Comparison of ENCODE assay signal across 12 cellular contexts in the genomic region with DNA sequence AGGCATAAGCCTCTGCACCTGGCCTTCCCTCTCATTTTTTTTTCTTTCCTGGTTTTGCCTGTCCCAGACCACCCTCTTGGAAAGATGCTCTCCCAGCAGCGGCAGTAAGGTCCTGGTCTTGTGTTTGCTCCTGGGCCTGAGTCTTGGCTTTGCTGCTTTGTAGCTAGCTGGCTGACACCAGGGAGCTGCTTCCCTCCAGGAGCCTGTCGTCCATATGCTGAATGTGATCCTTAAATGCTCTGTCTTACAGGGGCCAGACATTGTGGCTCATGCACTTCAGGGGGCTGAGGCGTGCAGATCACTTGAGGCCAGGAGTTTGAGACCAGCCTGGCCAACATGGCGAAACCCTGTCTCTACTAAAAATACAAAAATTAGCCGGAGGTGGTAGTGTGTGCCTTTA. TPM values are rescaled to one million over a fixed set of nuclear protein-coding genes. Genes with fewer than 3 reads are reported as not detected.
DNase-seq lines count a peak whose midpoint lies in the region; ATAC-seq and TF ChIP-seq lines count a peak whose summit lies in the region.
"Had no signal": no experiment of that assay in that cellular context is flagged by ENCODE, and none has a peak within 500 bp of the region (broad histone marks: within the 10 kb centered on the region; RNA-seq: fewer than 3 reads in every experiment).

No MANE protein-coding gene starts in this region.

- peaks cover 33% of the 10 kb centered on the region for H3K4me1 ChIP-seq in GM23248 (ENCODE audit: insufficient read depth)
- H3K4me1 ChIP-seq in SK-N-SH (ENCODE audit: control insufficient read depth in 1 of 2, insufficient read depth in 2 of 2, low read depth in 1 of 2, low read length in 1 of 2) = peaks cover 20 to 32% of the 10 kb centered on the region in 2 experiments; a peak in 2 of 4 replicates
- peaks cover 0 to 76% (median 38%) of the 10 kb centered on the region in 3 donors for H3K4me1 ChIP-seq in gastroesophageal sphincter
- peaks cover 24 to 27% of the 10 kb centered on the region in 2 experiments for H3K4me1 ChIP-seq in trophoblast cell (ENCODE audit: control insufficient read depth in 1 of 2, insufficient read depth in 2 of 2, low read length in 2 of 2)

- no peaks in the 10 kb centered on the region for H3K9me3 ChIP-seq in GM23248 (ENCODE audit: low read depth)
- no peaks in the 10 kb centered on the region for H3K9me3 ChIP-seq in SK-N-SH
- H3K9me3 ChIP-seq in gastroesophageal sphincter = no peaks in the 10 kb centered on the region
- H3K9me3 ChIP-seq in trophoblast cell (ENCODE audit: insufficient read depth, low read depth, low read length) = no peaks in the 10 kb centered on the region
- H3K9me3 ChIP-seq: Peyer's patch had no signal

- H2AFZ ChIP-seq in GM23248 (no peak overlapping the region), SK-N-SH (ENCODE audit: low read depth) (no peak overlapping the region), trophoblast cell (ENCODE audit: insufficient read depth, low read length, poor library complexity) (no peak overlapping the region)

- ATAC-seq in gastroesophageal sphincter (no peak), HG02981 (IDR thresholded peaks at IDR 0.05; ENCODE audit: unreplicated experiment) (no peak), HG02870 (IDR thresholded peaks at IDR 0.05; ENCODE audit: unreplicated experiment) (no peak)

- no peak overlapping the region for H3K23ac ChIP-seq in trophoblast cell (ENCODE audit: low read length)

- H3F3A ChIP-seq in GM23248 (ENCODE audit: insufficient read depth) (peaks cover 17% of the 10 kb centered on the region; the same call in 1 of the 2 replicates), SK-N-SH (replicated peaks; ENCODE audit: insufficient read depth) (peaks cover 27% of the 10 kb centered on the region)

- peak overlapping the region; percentile 60 for H3K4ac ChIP-seq in trophoblast cell (ENCODE audit: low read depth, low read length)

- CTCF ChIA-PET in SK-N-SH (lab: Yijun Ruan, JAX) = interaction anchor here (1.3 to 2.9 kb wide), 3 partner anchors 9 to 152 kb away, joined by 4 to 17 read pairs (median 5); a partner anchor contains a TSS
- CTCF ChIA-PET in HEK293T (lab: Yijun Ruan, JAX) = interaction anchor here (0.9 kb wide), 1 partner anchor 18 kb away, joined by 3 read pairs; no protein-coding TSS in a partner anchor

- WGBS in GM23248 (ENCODE audit: low coverage in 1 of 2, low lambda C conversion rate in 2 of 2, missing lambda C conversion rate in 2 of 2), 2 experiments = 35 to 37% methylated on average over 5 of the region's 5 CpGs
- 90% methylated on average over 5 of the region's 5 CpGs for WGBS in SK-N-SH (ENCODE audit: low lambda C conversion rate)
- WGBS in gastroesophageal sphincter (ENCODE audit: low coverage in 1 of 2), 2 donors = 50 to 54% methylated on average over 1 to 4 of the region's 5 CpGs
- WGBS in trophoblast cell (ENCODE audit: extremely low coverage, insufficient coverage, insufficient read length) = no CpG with 5 or more reads among the region's 5 CpGs

- H4K91ac ChIP-seq in trophoblast cell (ENCODE audit: low read depth, low read length) = no peak overlapping the region

- no peak overlapping the region for H3K14ac ChIP-seq in trophoblast cell (ENCODE audit: low read length)

- no peaks in the 10 kb centered on the region for H3K9me2 ChIP-seq in GM23248 (ENCODE audit: insufficient read depth)
- no peaks in the 10 kb centered on the region for H3K9me2 ChIP-seq in SK-N-SH

- H2BK12ac ChIP-seq in trophoblast cell (ENCODE audit: low read length) = no peak overlapping the region

- H3K9ac ChIP-seq in GM23248 = no peak overlapping the region; the same call in 1 of the 2 replicates
- H3K9ac ChIP-seq in SK-N-SH = no peak overlapping the region
- no peak overlapping the region for H3K9ac ChIP-seq in trophoblast cell (ENCODE audit: low read length)

- H2BK120ac ChIP-seq in trophoblast cell (ENCODE audit: insufficient read depth, low read length, poor library complexity) = no peak overlapping the region

- peaks cover 4% of the 10 kb centered on the region; the same call in 1 of the 2 replicates for H4K20me1 ChIP-seq in GM23248 (ENCODE audit: insufficient read depth)
- H4K20me1 ChIP-seq in SK-N-SH (ENCODE audit: insufficient read depth) = peaks cover 86% of the 10 kb centered on the region

- no peak overlapping the region for H4K8ac ChIP-seq in trophoblast cell (ENCODE audit: low read depth, low read length)

- peaks cover 100% of the 10 kb centered on the region for H3K79me2 ChIP-seq in GM23248 (ENCODE audit: insufficient read depth)
- H3K79me2 ChIP-seq in SK-N-SH (ENCODE audit: insufficient read depth) = peaks cover 100% of the 10 kb centered on the region
- peaks cover 32% of the 10 kb centered on the region for H3K79me2 ChIP-seq in trophoblast cell (ENCODE audit: control insufficient read depth, insufficient read depth, low read length, poor library complexity)

- no peak overlapping the region for H3K4me2 ChIP-seq in GM23248 (ENCODE audit: unreplicated experiment)
- H3K4me2 ChIP-seq in SK-N-SH = peak overlapping the region; percentile 45; the same call in 1 of the 2 replicates
- no peak overlapping the region for H3K4me2 ChIP-seq in trophoblast cell (ENCODE audit: low read length)

- no peak for TF ChIP-seq CTCF in SK-N-SH (IDR thresholded peaks at IDR 0.05)
- TF ChIP-seq CTCF in gastroesophageal sphincter (IDR thresholded peaks at IDR 0.05) = no peak

- H3K27ac ChIP-seq in GM23248 (peak overlapping the region; percentile 17; the same call in 1 of the 2 replicates), SK-N-SH (ENCODE audit: low read depth in 2 of 2, low read length in 1 of 2) (peak overlapping the region in 1 of 2 experiments; percentile 29; a peak in 1 of 4 replicates), gastroesophageal sphincter (peak overlapping the region; percentile 66 to 87 (median 84)), trophoblast cell (ENCODE audit: low read depth, low read length) (no peak overlapping the region)

- H3K18ac ChIP-seq in trophoblast cell (ENCODE audit: low read length) = no peak overlapping the region

- no peak for DNase-seq in GM23248
- DNase-seq in SK-N-SH = no peak
- DNase-seq in trophoblast cell = no peak
- no peak for DNase-seq in HCEC 1CT
- no peak for DNase-seq in HEK293T (ENCODE audit: extremely low spot score)
- DNase-seq: activated CD4-positive, CD25-positive, alpha-beta regulatory T cell treated with anti-CD3 and anti-CD28 coated beads, Interleukin-2, amount 50 U/mL, for 72 hours; activated naive CD8-positive, alpha-beta T cell treated with anti-CD3 and anti-CD28 coated beads, Interleukin-2, amount 50 U/mL, for 24 hours; activated T-cell treated with anti-CD3 and anti-CD28 coated beads for 4 hours; Peyer's patch had no signal

- TF ChIP-seq RAD21 in SK-N-SH (IDR thresholded peaks at IDR 0.05; ENCODE audit: low read length) = no peak

- H4K12ac ChIP-seq in trophoblast cell (ENCODE audit: low read depth, low read length) = no peak overlapping the region

- H2AK5ac ChIP-seq in trophoblast cell (ENCODE audit: low read length) = no peak overlapping the region

- TF ChIP-seq POLR2A in gastroesophageal sphincter (IDR thresholded peaks at IDR 0.05) = no peak

- H3K27me3 ChIP-seq in GM23248 (replicated peaks; ENCODE audit: insufficient read depth) (no peaks in the 10 kb centered on the region), SK-N-SH (ENCODE audit: insufficient read depth) (no peaks in the 10 kb centered on the region), gastroesophageal sphincter (no peaks in the 10 kb centered on the region), trophoblast cell (ENCODE audit: insufficient read depth, low read length) (no peaks in the 10 kb centered on the region)
- H3K27me3 ChIP-seq: Peyer's patch had no signal

- H2BK5ac ChIP-seq in trophoblast cell (ENCODE audit: low read depth, low read length, poor library complexity) = no peak overlapping the region

- TF ChIP-seq EP300 in SK-N-SH (IDR thresholded peaks at IDR 0.05; ENCODE audit: borderline replicate concordance in 1 of 2, low read depth in 1 of 2, low read length in 1 of 2) (no peak), gastroesophageal sphincter (IDR thresholded peaks at IDR 0.05) (no peak)

- H3K4me3 ChIP-seq in GM23248 (no peak overlapping the region), SK-N-SH (ENCODE audit: low read depth in 2 of 2, low read length in 1 of 2) (no peak overlapping the region), gastroesophageal sphincter (no peak overlapping the region), trophoblast cell (ENCODE audit: low read depth, low read length) (no peak overlapping the region)
- H3K4me3 ChIP-seq: Peyer's patch had no signal

- H3K79me1 ChIP-seq in trophoblast cell (ENCODE audit: low read length) = peaks cover 6% of the 10 kb centered on the region

- in situ Hi-C loops in GM23248 (cut with MboI) = no loop called here

- POLR2A ChIA-PET in SK-N-SH (lab: Yijun Ruan, JAX) = no interaction called here
- POLR2A ChIA-PET in HEK293T (lab: Yijun Ruan, JAX) = interaction anchor here (1.2 kb wide), 1 partner anchor 16 kb away, joined by 3 read pairs; no protein-coding TSS in a partner anchor

- H3K36me3 ChIP-seq in GM23248 (ENCODE audit: low read depth) (no peaks in the 10 kb centered on the region), SK-N-SH (replicated peaks in 1 of 2; ENCODE audit: control insufficient read depth in 1 of 2, insufficient read depth in 2 of 2, low read length in 1 of 2) (no peaks in the 10 kb centered on the region), gastroesophageal sphincter (no peaks in the 10 kb centered on the region), trophoblast cell (ENCODE audit: control insufficient read depth in 1 of 2, insufficient read depth in 2 of 2, low read length in 2 of 2) (no peaks in the 10 kb centered on the region)
- H3K36me3 ChIP-seq: Peyer's patch had no signal

TF ChIP-seq in SK-N-SH, 30 proteins besides CTCF, POLR2A, EP300 and RAD21:
- TF ChIP-seq NFIC (IDR thresholded peaks at IDR 0.05; ENCODE audit: borderline replicate concordance) = no peak
TF ChIP-seq in SK-N-SH: peak in this region for 0.

TF ChIP-seq in HEK293T, 16 proteins besides CTCF, POLR2A, EP300 and RAD21 (continues in another document):
- TF ChIP-seq ARNT (IDR thresholded peaks at IDR 0.05) = no peak
- no peak for TF ChIP-seq FOXM1 (IDR thresholded peaks at IDR 0.05; ENCODE audit: borderline replicate concordance)
- TF ChIP-seq FOXA1 (IDR thresholded peaks at IDR 0.05) = no peak
- TF ChIP-seq SUZ12 (IDR thresholded peaks at IDR 0.05) = no peak
- no peak for TF ChIP-seq L3MBTL2 (conservative IDR thresholded peaks at IDR 0.05)
- no peak for TF ChIP-seq BHLHE40 (IDR thresholded peaks at IDR 0.05; ENCODE audit: borderline replicate concordance)

RNA-seq across cellular contexts. Expression of a gene that starts 17.2 kb away (rescaled TPM):
- 186 and 199 TPM in 2 replicates for total RNA-seq in GM23248 (2014; rRNA removed; shearing (Covaris generic))
- polyA plus RNA-seq in GM23248 (2016; fragmentation: Nextera tagmentation; extraction: Ambion mirVana) = 60.6 and 61.7 TPM in 2 replicates
- polyA plus RNA-seq in SK-N-SH (2012; rRNA removed) = 115 and 127 TPM in 2 replicates
- 44.1 and 52.4 TPM in 2 replicates for polyA plus RNA-seq in SK-N-SH (2012; cell fraction: cytosol; rRNA removed)
- polyA plus RNA-seq in SK-N-SH (2012; cell fraction: nucleus; rRNA removed) = 397 and 536 TPM in 2 replicates
- 100 to 1,000 TPM in 1 of 4 donors, 10 to 100 TPM in 3; 60.2 to 138 (median 96.2) TPM for total RNA-seq in gastroesophageal sphincter
- 139 and 141 TPM in 2 replicates for polyA plus RNA-seq in trophoblast cell (2013)
